17 cellular contexts compared by ENCODE assay signal in the genomic region with DNA sequence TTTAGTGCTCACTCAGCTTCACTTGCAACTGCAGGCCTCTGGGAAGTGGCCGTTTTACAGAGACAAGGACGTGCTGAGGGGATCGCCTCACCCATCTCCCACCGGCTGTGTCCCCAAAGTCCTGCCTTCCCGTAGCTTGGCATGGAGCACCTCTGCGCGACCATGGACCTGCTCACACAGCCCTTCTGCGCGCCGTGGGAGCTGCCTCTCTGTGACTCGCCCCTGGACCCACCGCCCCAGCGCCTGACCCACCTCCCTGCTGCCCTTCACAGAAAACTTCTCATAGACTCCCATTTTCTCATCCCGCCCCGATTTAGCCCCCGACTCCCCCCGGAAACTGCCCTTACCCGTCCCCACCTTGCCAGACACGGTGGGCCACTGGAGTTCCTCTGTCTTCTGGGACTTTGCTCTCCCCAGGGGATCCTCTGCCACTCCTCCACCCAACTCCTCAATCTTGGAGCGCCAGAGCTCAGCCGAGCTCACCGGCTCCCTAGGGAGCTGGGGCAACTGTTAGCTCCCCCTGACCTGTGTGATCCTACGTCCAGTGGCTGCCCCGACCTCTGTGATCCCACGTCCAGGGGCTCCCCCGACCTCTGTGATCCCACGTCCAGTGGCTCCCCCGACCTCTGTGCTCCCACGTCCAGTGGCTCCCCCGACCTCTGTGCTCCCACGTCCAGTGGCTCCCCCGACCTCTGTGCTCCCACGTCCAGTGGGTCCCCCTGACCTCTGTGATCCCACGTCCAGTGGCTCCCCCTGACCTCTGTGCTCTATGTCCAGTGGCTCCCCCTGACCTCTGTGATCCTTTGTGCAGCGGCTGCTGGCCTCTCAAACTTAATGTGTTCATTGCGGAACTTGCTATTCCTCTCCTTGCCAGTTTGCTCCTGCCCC. TPM values are rescaled to one million over a fixed set of nuclear protein-coding genes. Genes with fewer than 3 reads are reported as not detected.
DNase-seq lines count a peak whose midpoint lies in the region; ATAC-seq and TF ChIP-seq lines count a peak whose summit lies in the region.
"Had no signal": no experiment of that assay in that cellular context is flagged by ENCODE, and none has a peak within 500 bp of the region (broad histone marks: within the 10 kb centered on the region; RNA-seq: fewer than 3 reads in every experiment).

No MANE protein-coding gene starts in this region.

- H3K36me3 Mint-ChIP-seq in activated naive CD4-positive, alpha-beta T cell treated with anti-CD3 and anti-CD28 coated beads, Interleukin-2, amount 50 U/mL, for 24 hours: peaks cover 4% of the 10 kb centered on the region
- peaks cover 24% of the 10 kb centered on the region for H3K36me3 Mint-ChIP-seq in WTC11
- peaks cover under 1 to 1% (median under 1%) of the 10 kb centered on the region in 3 donors for H3K36me3 Mint-ChIP-seq in immature natural killer cell

- no peaks in the 10 kb centered on the region for H3K27me3 Mint-ChIP-seq in activated naive CD4-positive, alpha-beta T cell treated with anti-CD3 and anti-CD28 coated beads, Interleukin-2, amount 50 U/mL, for 24 hours
- peaks cover 56% of the 10 kb centered on the region for H3K27me3 Mint-ChIP-seq in WTC11 (ENCODE audit: low read depth)
- peaks cover 14 to 28% (median 17%) of the 10 kb centered on the region in 3 donors for H3K27me3 Mint-ChIP-seq in immature natural killer cell (ENCODE audit: low read depth in 3 of 3)
- H3K27me3 Mint-ChIP-seq: activated B cell treated with CpG ODN at 0.5 μM for 24 hours; activated CD8-positive, alpha-beta memory T cell treated with anti-CD3 and anti-CD28 coated beads, Interleukin-2, amount 10 ng/mL, durations not matched to agents 7 days and 5 days had no signal

- H3K9me3 Mint-ChIP-seq in activated naive CD4-positive, alpha-beta T cell treated with anti-CD3 and anti-CD28 coated beads, Interleukin-2, amount 50 U/mL, for 24 hours: no peaks in the 10 kb centered on the region
- H3K9me3 Mint-ChIP-seq in WTC11 (no peaks in the 10 kb centered on the region), immature natural killer cell (no peaks in the 10 kb centered on the region)
- H3K9me3 Mint-ChIP-seq: activated B cell treated with CpG ODN at 0.5 μM for 24 hours; CD8-positive, alpha-beta T cell had no signal

- no peaks in the 10 kb centered on the region for H3K9me3 ChIP-seq in osteoblast (ENCODE audit: low read depth, low read length)
- H3K9me3 ChIP-seq: heart left ventricle, SJSA1 had no signal

- peak overlapping the region; percentile 23 for H3K27ac Mint-ChIP-seq in activated naive CD4-positive, alpha-beta T cell treated with anti-CD3 and anti-CD28 coated beads, Interleukin-2, amount 50 U/mL, for 24 hours
- H3K27ac Mint-ChIP-seq in WTC11 (peak overlapping the region; percentile 27; the same call in 1 of the 2 replicates), immature natural killer cell (no peak overlapping the region)
- H3K27ac Mint-ChIP-seq: activated B cell treated with CpG ODN at 0.5 μM for 24 hours; CD8-positive, alpha-beta T cell had no signal

- no peaks in the 10 kb centered on the region for H3K27me3 ChIP-seq in osteoblast (ENCODE audit: insufficient read depth, low read length)
- H3K27me3 ChIP-seq: SJSA1 had no signal

- H4K20me1 ChIP-seq in osteoblast (ENCODE audit: insufficient read depth, low read length): peaks cover 8% of the 10 kb centered on the region

- no peak overlapping the region for H3K4me3 ChIP-seq in osteoblast (ENCODE audit: insufficient read depth, low read length)
- H3K4me3 ChIP-seq: heart left ventricle, SJSA1, skin epidermis had no signal

- peak overlapping the region; percentile 23 for H3K27ac ChIP-seq in osteoblast (ENCODE audit: low read depth, low read length)
- H3K27ac ChIP-seq: heart left ventricle, SJSA1 had no signal

- peaks cover 25% of the 10 kb centered on the region for H3K4me1 Mint-ChIP-seq in activated naive CD4-positive, alpha-beta T cell treated with anti-CD3 and anti-CD28 coated beads, Interleukin-2, amount 50 U/mL, for 24 hours
- H3K4me1 Mint-ChIP-seq in WTC11: peaks cover 11% of the 10 kb centered on the region
- peaks cover 16 to 17% of the 10 kb centered on the region in 2 donors for H3K4me1 Mint-ChIP-seq in immature natural killer cell

- POLR2A ChIA-PET in WTC11 (lab: Charles Lee): interaction anchor here (1.1 kb wide), 1 partner anchor 11 kb away, joined by 3 read pairs; no protein-coding TSS in a partner anchor

- no peak overlapping the region for H2AFZ ChIP-seq in osteoblast (ENCODE audit: low read length)

- no peak overlapping the region for H3K4me2 ChIP-seq in osteoblast (ENCODE audit: insufficient read depth, low read length)

- H3K4me1 ChIP-seq in osteoblast (ENCODE audit: insufficient read depth, low read length): peaks cover 22% of the 10 kb centered on the region

- no peak for ATAC-seq in WTC11
- no peak for ATAC-seq in GM21825 (IDR thresholded peaks at IDR 0.05; ENCODE audit: unreplicated experiment)
- ATAC-seq: activated CD8-positive, alpha-beta memory T cell treated with anti-CD3 and anti-CD28 coated beads, Interleukin-2, amount 10 ng/mL, durations not matched to agents 7 days and 5 days; CD8-positive, alpha-beta T cell; heart left ventricle; PC-3 had no signal

- H3K36me3 ChIP-seq in osteoblast (ENCODE audit: insufficient read depth, low read length): peaks cover 8% of the 10 kb centered on the region

- H3K4me3 Mint-ChIP-seq in activated naive CD4-positive, alpha-beta T cell treated with anti-CD3 and anti-CD28 coated beads, Interleukin-2, amount 50 U/mL, for 24 hours: no peak overlapping the region
- H3K4me3 Mint-ChIP-seq in WTC11 (no peak overlapping the region), immature natural killer cell (peak overlapping the region in 2 of 5 donors; percentile 10 to 15)
- H3K4me3 Mint-ChIP-seq: activated B cell treated with CpG ODN at 0.5 μM for 24 hours; activated CD8-positive, alpha-beta memory T cell treated with anti-CD3 and anti-CD28 coated beads, Interleukin-2, amount 10 ng/mL, durations not matched to agents 7 days and 5 days; CD8-positive, alpha-beta T cell had no signal

- DNase-seq in activated naive CD4-positive, alpha-beta T cell treated with Interleukin-2 at 50 U/mL for 16 hours: no peak
- DNase-seq in WTC11 (ENCODE audit: low spot score) (no peak), osteoblast (ENCODE audit: insufficient read length, low spot score, missing footprints) (no peak), immature natural killer cell (no peak)
- DNase-seq: activated B cell treated with CpG ODN at 0.5 μM for 24 hours; activated CD8-positive, alpha-beta memory T cell treated with anti-CD3 and anti-CD28 coated beads, Interleukin-2, amount 10 ng/mL, durations not matched to agents 7 days and 5 days; CD8-positive, alpha-beta T cell; DND-41; NCI-H1417; NCI-H2171; PC-3; stimulated activated CD4-positive, alpha-beta T cell treated with anti-CD3 and anti-CD28 coated beads, Interleukin-4, amount 100 ng/mL, for 24 hours had no signal

- TF ChIP-seq CTCF in WTC11 (IDR thresholded peaks at IDR 0.05) (no peak), osteoblast (IDR thresholded peaks at IDR 0.05; ENCODE audit: extremely low read depth, low read depth, low read length) (no peak)

- peaks cover 30% of the 10 kb centered on the region for H3K79me2 ChIP-seq in osteoblast (ENCODE audit: insufficient read depth, low read length)

- CTCF ChIA-PET in WTC11 (lab: Charles Lee): interaction anchor here (1.4 kb wide), 1 partner anchor 11 kb away, joined by 6 read pairs; no protein-coding TSS in a partner anchor

TF ChIP-seq in WTC11, 78 proteins besides CTCF, POLR2A, EP300 and RAD21 (continues in another document):
- TF ChIP-seq, protein P1, sequence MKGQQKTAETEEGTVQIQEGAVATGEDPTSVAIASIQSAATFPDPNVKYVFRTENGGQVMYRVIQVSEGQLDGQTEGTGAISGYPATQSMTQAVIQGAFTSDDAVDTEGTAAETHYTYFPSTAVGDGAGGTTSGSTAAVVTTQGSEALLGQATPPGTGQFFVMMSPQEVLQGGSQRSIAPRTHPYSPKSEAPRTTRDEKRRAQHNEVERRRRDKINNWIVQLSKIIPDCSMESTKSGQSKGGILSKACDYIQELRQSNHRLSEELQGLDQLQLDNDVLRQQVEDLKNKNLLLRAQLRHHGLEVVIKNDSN (CRISPR knock-in tag; IDR thresholded peaks at IDR 0.05): no peak
- TF ChIP-seq MYBL2 (CRISPR knock-in tag; IDR thresholded peaks at IDR 0.05): no peak
- TF ChIP-seq, protein P2, sequence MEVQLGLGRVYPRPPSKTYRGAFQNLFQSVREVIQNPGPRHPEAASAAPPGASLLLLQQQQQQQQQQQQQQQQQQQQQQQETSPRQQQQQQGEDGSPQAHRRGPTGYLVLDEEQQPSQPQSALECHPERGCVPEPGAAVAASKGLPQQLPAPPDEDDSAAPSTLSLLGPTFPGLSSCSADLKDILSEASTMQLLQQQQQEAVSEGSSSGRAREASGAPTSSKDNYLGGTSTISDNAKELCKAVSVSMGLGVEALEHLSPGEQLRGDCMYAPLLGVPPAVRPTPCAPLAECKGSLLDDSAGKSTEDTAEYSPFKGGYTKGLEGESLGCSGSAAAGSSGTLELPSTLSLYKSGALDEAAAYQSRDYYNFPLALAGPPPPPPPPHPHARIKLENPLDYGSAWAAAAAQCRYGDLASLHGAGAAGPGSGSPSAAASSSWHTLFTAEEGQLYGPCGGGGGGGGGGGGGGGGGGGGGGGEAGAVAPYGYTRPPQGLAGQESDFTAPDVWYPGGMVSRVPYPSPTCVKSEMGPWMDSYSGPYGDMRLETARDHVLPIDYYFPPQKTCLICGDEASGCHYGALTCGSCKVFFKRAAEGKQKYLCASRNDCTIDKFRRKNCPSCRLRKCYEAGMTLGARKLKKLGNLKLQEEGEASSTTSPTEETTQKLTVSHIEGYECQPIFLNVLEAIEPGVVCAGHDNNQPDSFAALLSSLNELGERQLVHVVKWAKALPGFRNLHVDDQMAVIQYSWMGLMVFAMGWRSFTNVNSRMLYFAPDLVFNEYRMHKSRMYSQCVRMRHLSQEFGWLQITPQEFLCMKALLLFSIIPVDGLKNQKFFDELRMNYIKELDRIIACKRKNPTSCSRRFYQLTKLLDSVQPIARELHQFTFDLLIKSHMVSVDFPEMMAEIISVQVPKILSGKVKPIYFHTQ (CRISPR knock-in tag; IDR thresholded peaks at IDR 0.05): no peak
- TF ChIP-seq NFE2L1 (CRISPR knock-in tag; IDR thresholded peaks at IDR 0.05): no peak

RNA-seq across cellular contexts. Expression of a gene that starts 3.1 kb away (rescaled TPM):
- total RNA-seq in WTC11 (2021) (3.8 to 5.6 TPM (median 4.2 TPM) in 3 replicates), osteoblast (13.3 and 14.5 TPM in 2 replicates)
- 1 to 10 TPM in 1 of 3 donors, under 1 TPM in 2; 0.65 to 1.3 (median 0.96) TPM for polyA plus RNA-seq in immature natural killer cell

RNA-seq across cellular contexts. Expression of a gene that starts 3.8 kb away (rescaled TPM):
- total RNA-seq in WTC11 (2021) (13.9 to 17.2 TPM (median 16.6 TPM) in 3 replicates), osteoblast (11.5 and 12.3 TPM in 2 replicates)
- 10 to 100 TPM; 20.6 to 91.6 (median 30.0) TPM for polyA plus RNA-seq in immature natural killer cell

RNA-seq across cellular contexts. Expression of a gene that starts 16.0 kb away (rescaled TPM):
- total RNA-seq in WTC11 (2021) (12.1 to 15.7 TPM (median 14.1 TPM) in 3 replicates), osteoblast (12.1 and 14.8 TPM in 2 replicates)
- polyA plus RNA-seq in immature natural killer cell: 10 to 100 TPM in 2 of 3 donors, 1 to 10 TPM in 1; 4.7 to 14.5 (median 13.4) TPM

RNA-seq across cellular contexts. Expression of a gene that starts 31.1 kb away (rescaled TPM):
- total RNA-seq in WTC11 (2021) (79.8 to 102 TPM (median 81.6 TPM) in 3 replicates), osteoblast (24.8 and 37.6 TPM in 2 replicates)
- 10 to 100 TPM; 28.0 to 42.7 (median 35.2) TPM for polyA plus RNA-seq in immature natural killer cell

RNA-seq across cellular contexts. Expression of a gene that starts 59.9 kb away (rescaled TPM):
- 12.0 to 12.8 TPM (median 12.2 TPM) in 3 replicates for total RNA-seq in WTC11 (2021)
- 3.2 and 3.3 TPM in 2 replicates for total RNA-seq in osteoblast
- polyA plus RNA-seq in immature natural killer cell: 1 to 10 TPM; 1.8 to 6.8 (median 4.7) TPM

Comparison
In these comparisons a context has a peak if more than half of its experiments do, and no peak if none do; other contexts are left out.
1. H3K27ac Mint-ChIP-seq: peak in activated naive CD4-positive, alpha-beta T cell treated with anti-CD3 and anti-CD28 coated beads, Interleukin-2, amount 50 U/mL, for 24 hours (single experiment) and WTC11 (single experiment); none in immature natural killer cell (0 of 6).